ENCODE assay signal across 23 cellular contexts in genomic region chr12:40436564-40436963, GRCh38.
DNase-seq lines count a peak whose midpoint lies in the region; ATAC-seq, FAIRE-seq and TF ChIP-seq lines count a peak whose summit lies in the region.
"Had no signal": no experiment of that assay in that cellular context is flagged by ENCODE, and none has a peak within 500 bp of the region (broad histone marks: within the 10 kb centered on the region; RNA-seq: fewer than 3 reads in every experiment).

No MANE protein-coding gene starts in this region.

- H3K4me1 ChIP-seq in GM12878 (ENCODE audit: control insufficient read depth, insufficient read depth, low read length) (no peaks in the 10 kb centered on the region), aorta (ENCODE audit: control insufficient read depth in 1 of 2, insufficient read depth in 2 of 2, low read length in 2 of 2) (no peaks in the 10 kb centered on the region)
- H3K4me1 ChIP-seq: A549 had no signal

- H3K4me3 ChIP-seq in GM12878 (no peak overlapping the region), aorta (ENCODE audit: low read length in 2 of 2) (no peak overlapping the region)
- H3K4me3 ChIP-seq: A549, PC-9 had no signal

- CTCF ChIA-PET in GM12878 (lab: Yijun Ruan, JAX), result no interaction called here

- intact Hi-C loops in GM12878 (cut with micrococcal nuclease; ENCODE audit: unreplicated experiment) (no loop called here), aorta (cut with DNase I) (no loop called here)

- no peak overlapping the region for H3K4me2 ChIP-seq in GM12878 (ENCODE audit: control insufficient read depth, insufficient read depth)
- H3K4me2 ChIP-seq: A549, PC-9 had no signal

- RAD21 ChIA-PET in GM12878 (lab: Charles Lee; ENCODE audit: unreplicated experiment), result no interaction called here

- peak; percentile 49 for FAIRE-seq in GM12878 (lab: Jason Lieb, UNC)
- FAIRE-seq: A549, G401.6, GM12892, H1 had no signal

- TF ChIP-seq POLR2A in GM12878 (IDR thresholded peaks at IDR 0.05; ENCODE audit: low read depth, low read length), result no peak

- WGBS in GM12878 (ENCODE audit: insufficient coverage, insufficient replicate concordance, low lambda C conversion rate, missing lambda C conversion rate), result 20% methylated on average over 3 of the region's 3 CpGs
- WGBS in aorta, 2 donors, result 88 to 89% methylated on average over 3 of the region's 3 CpGs

- no peak for TF ChIP-seq CTCF in GM12878 (IDR thresholded peaks at IDR 0.05 in 2 of 3, conservative IDR thresholded peaks at IDR 0.05 in 1 of 3; ENCODE audit: control insufficient read depth in 2 of 3, extremely low read depth in 1 of 3, insufficient read depth in 1 of 3, low read depth in 3 of 3, low read length in 3 of 3)

- no peaks in the 10 kb centered on the region for H3K79me2 ChIP-seq in GM12878 (ENCODE audit: control insufficient read depth, insufficient read depth, low read length)

- POLR2A ChIA-PET in GM12878 (lab: Charles Lee), result no interaction called here

- no peak for TF ChIP-seq EP300 in GM12878 (IDR thresholded peaks at IDR 0.05; ENCODE audit: borderline replicate concordance in 1 of 2, control insufficient read depth in 1 of 2, low read depth in 2 of 2, low read length in 2 of 2)

- H3K36me3 ChIP-seq in GM12878 (ENCODE audit: control insufficient read depth in 2 of 2, insufficient read depth in 2 of 2, low read length in 1 of 2) (no peaks in the 10 kb centered on the region), aorta (ENCODE audit: control insufficient read depth in 1 of 2, insufficient read depth in 2 of 2, low read length in 1 of 2) (no peaks in the 10 kb centered on the region)

- in situ Hi-C loops in GM12878 (cut with MboI), result no loop called here

- no peak overlapping the region for H3K9ac ChIP-seq in GM12878 (ENCODE audit: control insufficient read depth, insufficient read depth, low read length)

- no peaks in the 10 kb centered on the region for H3K27me3 ChIP-seq in GM12878 (replicated peaks in 1 of 2; ENCODE audit: control insufficient read depth in 2 of 2, insufficient read depth in 2 of 2, low read length in 1 of 2)
- no peaks in the 10 kb centered on the region for H3K27me3 ChIP-seq in aorta (ENCODE audit: control insufficient read depth in 1 of 2, insufficient read depth in 2 of 2, low read length in 1 of 2)

- BruUV-seq in GM12878 (replicated peaks; lab: Mats Ljungman, UMichigan), result no TSS peak

- ATAC-seq in GM18498 (IDR thresholded peaks at IDR 0.05; ENCODE audit: unreplicated experiment), result peak; percentile 68
- peak; percentile 65 for ATAC-seq in HG02885 (IDR thresholded peaks at IDR 0.05; ENCODE audit: poor library complexity, unreplicated experiment)
- peak; percentile 60 for ATAC-seq in GM12878
- no peak for ATAC-seq in aorta (ENCODE audit: low FRiP score)
- ATAC-seq: A549, Right ventricle myocardium inferior had no signal

- H3K27ac ChIP-seq in GM12878 (ENCODE audit: control insufficient read depth, insufficient read depth) (no peak overlapping the region), aorta (ENCODE audit: low read depth in 1 of 2, low read length in 2 of 2) (no peak overlapping the region)
- H3K27ac ChIP-seq: A549, PC-9 had no signal

- SMC1A ChIA-PET in GM12878 (lab: Charles Lee; ENCODE audit: uncharacterized antibody, unreplicated experiment), result no interaction called here

- TF ChIP-seq RAD21 in GM12878 (IDR thresholded peaks at IDR 0.05; ENCODE audit: insufficient read depth, low read depth, low read length), result no peak

- H4K20me1 ChIP-seq in GM12878 (ENCODE audit: control insufficient read depth, insufficient read depth), result no peaks in the 10 kb centered on the region

- peak; percentile 50 to 58 for DNase-seq in NOMO-1 (lab: John Stamatoyannopoulos, UW; ENCODE audit: unreplicated experiment in 2 of 2)
- no peak for DNase-seq in GM12878 (ENCODE audit: low read depth, low spot score)
- DNase-seq in aorta, result no peak
- DNase-seq in effector CD4-positive, alpha-beta T cell, result no peak
- DNase-seq in stimulated activated naive CD4-positive, alpha-beta T cell (lab: John Stamatoyannopoulos, UW), result no peak
- DNase-seq: C1 segment of cervical spinal cord; CD4-positive, alpha-beta memory T cell; COR-L47; HCEC 1CT; Karpas-422; NCI-H2029; NCI-H446; NCI-H524 treated with DMSO at 0.1 percent for 48 hours; NCI-H774; PC-9; T-helper 1 cell had no signal

- H3K9me3 ChIP-seq in GM12878 (replicated peaks; ENCODE audit: control insufficient read depth, insufficient read depth, low read length) (no peaks in the 10 kb centered on the region), aorta (ENCODE audit: control insufficient read depth, low read length) (no peaks in the 10 kb centered on the region)
- H3K9me3 ChIP-seq: A549 had no signal

- no peak overlapping the region for H2AFZ ChIP-seq in GM12878 (ENCODE audit: control insufficient read depth, low read depth, low read length)

TF ChIP-seq in GM12878, 131 proteins besides CTCF, POLR2A, EP300 and RAD21:
- TF ChIP-seq LARP7 (IDR thresholded peaks at IDR 0.05) (no peak), RUNX3 (IDR thresholded peaks at IDR 0.05; ENCODE audit: low read length) (peak; percentile 52; the same call in 1 of the 2 replicates)

Comparison
In these comparisons a context has a peak if more than half of its experiments do, and no peak if none do; other contexts are left out.
1. DNase-seq: peak in NOMO-1 (2 of 2); none in GM12878 (single experiment), aorta (0 of 2), effector CD4-positive, alpha-beta T cell (single experiment) and stimulated activated naive CD4-positive, alpha-beta T cell (0 of 6).